Comparison of ENCODE assay signal across 19 cellular contexts in genomic region chr19:15265214-15265613, GRCh38. TPM values are rescaled to one million over a fixed set of nuclear protein-coding genes. Genes with fewer than 3 reads are reported as not detected.
A peak's percentile ranks its signal among the peaks of the same experiment; 100 is the strongest.
DNase-seq lines count a peak whose midpoint lies in the region; ATAC-seq and TF ChIP-seq lines count a peak whose summit lies in the region.
"Had no signal": no experiment of that assay in that cellular context is flagged by ENCODE, and none has a peak within 500 bp of the region (broad histone marks: within the 10 kb centered on the region; RNA-seq: fewer than 3 reads in every experiment).

No MANE protein-coding gene starts in this region.

- H3K4me1 ChIP-seq in SK-N-SH (ENCODE audit: control insufficient read depth in 1 of 2, insufficient read depth in 2 of 2, low read depth in 1 of 2, low read length in 1 of 2) (peaks cover 12 to 43% of the 10 kb centered on the region in 2 experiments), muscle layer of duodenum (ENCODE audit: control insufficient read depth in 1 of 2, insufficient read depth in 2 of 2, low read length in 2 of 2) (peaks cover 5 to 39% of the 10 kb centered on the region in 2 donors), testis (peaks cover 33% of the 10 kb centered on the region)
- H3K4me1 ChIP-seq: Caco-2 had no signal

- H3K79me2 ChIP-seq in SK-N-SH (ENCODE audit: insufficient read depth) = peaks cover 89% of the 10 kb centered on the region

- no peak overlapping the region for H3K4me3 Mint-ChIP-seq in chondrocyte (ENCODE audit: unreplicated experiment)

- CTCF ChIA-PET in SK-N-SH (lab: Yijun Ruan, JAX) = interaction anchor here (1.0 to 4.2 kb wide), 17 partner anchors 9 to 289 kb away, joined by 3 to 30 read pairs (median 4); partner anchors contain the start of genes AKAP8, AKAP8L and BRD4

- 0 out of 2 replicates have a peak overlapping the region, but pooled peaks have one; percentile 34 for H3K4me2 ChIP-seq in SK-N-SH
- H3K4me2 ChIP-seq: KMS-11 had no signal

- H3K36me3 Mint-ChIP-seq in chondrocyte (ENCODE audit: low read depth) = peaks cover 31% of the 10 kb centered on the region

- intact Hi-C loops in testis (cut with DNase I; ENCODE audit: low total_unique reads) = loop anchor here (10.0 kb wide), 3 partner anchors 70 to 290 kb away; partner anchors contain the start of gene BRD4

- no peaks in the 10 kb centered on the region for H3K27me3 Mint-ChIP-seq in chondrocyte (ENCODE audit: low read depth)

- no peak for TF ChIP-seq EP300 in SK-N-SH (IDR thresholded peaks at IDR 0.05; ENCODE audit: borderline replicate concordance in 1 of 2, low read depth in 1 of 2, low read length in 1 of 2)

- H3K9me3 Mint-ChIP-seq in chondrocyte (ENCODE audit: low read depth) = no peaks in the 10 kb centered on the region

- DNase-seq in SK-N-SH = no peak
- DNase-seq in chondrocyte (ENCODE audit: low spot score) = no peak
- DNase-seq in testis = no peak
- no peak for DNase-seq in nucleus accumbens (lab: John Stamatoyannopoulos, UW)
- DNase-seq in superior temporal gyrus (ENCODE audit: extremely low spot score) = no peak
- DNase-seq in HCEC 1CT = no peak
- DNase-seq: activated effector memory CD4-positive, alpha-beta T cell treated with anti-CD3 and anti-CD28 coated beads, Interleukin-2, amount 50 U/mL, for 16 hours; Caco-2; cortex of kidney; NCI-H187 treated with DMSO at 0.1 percent for 48 hours; NCI-H82; stimulated activated CD4-positive, alpha-beta T cell treated with anti-CD3 and anti-CD28 coated beads, Interleukin-4, amount 100 ng/mL, for 1 hour; stimulated activated naive CD4-positive, alpha-beta T cell treated with Interleukin-2 at 50 U/mL for 16 hours had no signal

- peaks cover 21% of the 10 kb centered on the region for H3F3A ChIP-seq in SK-N-SH (replicated peaks; ENCODE audit: insufficient read depth)

- TF ChIP-seq RAD21 in SK-N-SH (IDR thresholded peaks at IDR 0.05; ENCODE audit: low read length) = no peak

- H3K27me3 ChIP-seq in SK-N-SH (ENCODE audit: insufficient read depth) (no peaks in the 10 kb centered on the region), muscle layer of duodenum (ENCODE audit: low read depth, low read length) (no peaks in the 10 kb centered on the region), testis (no peaks in the 10 kb centered on the region)
- H3K27me3 ChIP-seq: SJSA1 had no signal

- H4K20me1 ChIP-seq in SK-N-SH (ENCODE audit: insufficient read depth) = peaks cover 96% of the 10 kb centered on the region

- no peak for TF ChIP-seq POLR2A in testis (IDR thresholded peaks at IDR 0.05)

- no peak overlapping the region for H3K9ac ChIP-seq in SK-N-SH
- H3K9ac ChIP-seq: KMS-11 had no signal

- peaks cover 61% of the 10 kb centered on the region for H3K4me1 Mint-ChIP-seq in chondrocyte (ENCODE audit: low read depth)

- no peak for ATAC-seq in SK-N-SH treated with all-trans-retinoic acid at 6 μM for 48 hours
- ATAC-seq: activated CD4-positive, CD25-positive, alpha-beta regulatory T cell treated with anti-CD3 and anti-CD28 coated beads, Interleukin-2, amount 50 U/mL, for 24 hours had no signal

- WGBS in SK-N-SH (ENCODE audit: low lambda C conversion rate) = 92% methylated on average over 15 of the region's 16 CpGs
- 66 to 70% methylated on average over 6 to 16 of the region's 16 CpGs for WGBS in testis, 2 donors

- peak overlapping the region; percentile 85 for H3K27ac Mint-ChIP-seq in chondrocyte (ENCODE audit: unreplicated experiment)

- TF ChIP-seq CTCF in SK-N-SH (IDR thresholded peaks at IDR 0.05) (no peak), chondrocyte (IDR thresholded peaks at IDR 0.05) (no peak), testis (IDR thresholded peaks at IDR 0.05) (no peak)

- no peaks in the 10 kb centered on the region for H3K9me2 ChIP-seq in SK-N-SH

- H3K4me3 ChIP-seq in SK-N-SH (ENCODE audit: low read depth in 2 of 2, low read length in 1 of 2) (no peak overlapping the region), muscle layer of duodenum (ENCODE audit: low read depth in 1 of 2, low read length in 2 of 2) (peak overlapping the region in 1 of 2 donors; percentile 39), testis (no peak overlapping the region)
- H3K4me3 ChIP-seq: SJSA1 had no signal

- no peaks in the 10 kb centered on the region for H3K9me3 ChIP-seq in SK-N-SH
- H3K9me3 ChIP-seq in muscle layer of duodenum (ENCODE audit: control insufficient read depth in 1 of 2, low read length in 2 of 2) = no peaks in the 10 kb centered on the region
- H3K9me3 ChIP-seq in testis = no peaks in the 10 kb centered on the region
- H3K9me3 ChIP-seq: Caco-2, SJSA1 had no signal

- H3K36me3 ChIP-seq in SK-N-SH (replicated peaks in 1 of 2; ENCODE audit: control insufficient read depth in 1 of 2, insufficient read depth in 2 of 2, low read length in 1 of 2) (peaks cover 47 to 69% of the 10 kb centered on the region in 2 experiments), muscle layer of duodenum (ENCODE audit: control insufficient read depth in 1 of 2, insufficient read depth in 2 of 2, low read length in 2 of 2) (peaks cover 42 to 49% of the 10 kb centered on the region in 2 donors), testis (ENCODE audit: low read depth, missing control alignments) (no peaks in the 10 kb centered on the region)

- POLR2A ChIA-PET in SK-N-SH (lab: Yijun Ruan, JAX) = interaction anchor here (0.7 to 1.2 kb wide), 5 partner anchors 14 to 115 kb away, joined by 3 to 6 read pairs (median 4); no protein-coding TSS in a partner anchor

- no peak overlapping the region for H2AFZ ChIP-seq in SK-N-SH (ENCODE audit: low read depth)

- H3K27ac ChIP-seq in SK-N-SH (ENCODE audit: low read depth in 2 of 2, low read length in 1 of 2) (peak overlapping the region; percentile 63 to 81), muscle layer of duodenum (ENCODE audit: low read length) (peak overlapping the region; percentile 78), testis (peak overlapping the region; percentile 19 to 38)
- H3K27ac ChIP-seq: 22Rv1, KMS-11, SJSA1 had no signal

TF ChIP-seq in SK-N-SH, 30 proteins besides CTCF, POLR2A, EP300 and RAD21 (continues in another document):
- TF ChIP-seq RCOR1 (IDR thresholded peaks at IDR 0.05; ENCODE audit: low read length) (no peak), NRF1 (IDR thresholded peaks at IDR 0.05; ENCODE audit: low read depth, low read length) (no peak), PBX3 (IDR thresholded peaks at IDR 0.05) (no peak), ZBTB33 (IDR thresholded peaks at IDR 0.05; ENCODE audit: borderline replicate concordance, low read depth) (no peak)

TF ChIP-seq in SK-N-SH treated with all-trans-retinoic acid at 6 μM for 48 hours, 23 proteins besides CTCF, POLR2A, EP300 and RAD21:
- TF ChIP-seq OSR1 (CRISPR knock-in tag; IDR thresholded peaks at IDR 0.05) (no peak), ZC3H10 (CRISPR knock-in tag; IDR thresholded peaks at IDR 0.05) (no peak), SNAI2 (CRISPR knock-in tag; IDR thresholded peaks at IDR 0.05) (no peak), ZFP30 (CRISPR knock-in tag; IDR thresholded peaks at IDR 0.05) (no peak)

RNA-seq across cellular contexts. Expression of gene EPHX3, which starts 33.0 kb away (rescaled TPM):
- polyA plus RNA-seq in SK-N-SH (2012; rRNA removed) (0.15 and 0.28 TPM in 2 replicates), testis (ENCODE audit: insufficient read depth, low read depth, low replicate concordance) (3.6 TPM)
- polyA plus RNA-seq in SK-N-SH (2012; cell fraction: cytosol; rRNA removed) = 0.03 and 0.04 TPM in 2 replicates
- 0.65 and 1.2 TPM in 2 replicates for polyA plus RNA-seq in SK-N-SH (2012; cell fraction: nucleus; rRNA removed)
- total RNA-seq in chondrocyte (0.15 to 0.38 TPM in 2 of 3 replicates, not detected in the other), testis (1 to 10 TPM; 1.1 to 1.4 TPM)
